18 cellular contexts compared by ENCODE assay signal in the genomic region with DNA sequence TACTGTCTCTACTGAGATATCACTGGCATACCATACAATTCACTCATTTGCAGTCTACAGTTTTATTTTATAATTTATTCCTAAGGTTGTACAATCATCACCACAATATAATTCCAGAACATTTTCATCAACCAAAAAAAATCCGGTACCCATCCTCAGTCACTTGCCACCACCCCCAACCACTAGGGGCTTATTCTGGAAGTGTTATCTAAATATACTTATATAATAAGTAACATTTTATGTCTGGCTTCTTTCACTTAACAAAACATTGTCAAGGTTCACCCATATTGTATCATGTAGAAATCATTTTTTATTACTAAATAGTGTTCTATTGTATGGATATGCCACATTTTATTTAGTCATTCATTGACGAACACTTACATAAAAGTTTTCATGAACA.
DNase-seq lines count a peak whose midpoint lies in the region; ATAC-seq and TF ChIP-seq lines count a peak whose summit lies in the region.
"Had no signal": no experiment of that assay in that cellular context is flagged by ENCODE, and none has a peak within 500 bp of the region (broad histone marks: within the 10 kb centered on the region; RNA-seq: fewer than 3 reads in every experiment).

No MANE protein-coding gene starts in this region.

- TF ChIP-seq POLR2A in esophagus muscularis mucosa (IDR thresholded peaks at IDR 0.05; ENCODE audit: low read depth), result no peak

- ATAC-seq in SK-N-SH treated with all-trans-retinoic acid at 6 μM for 48 hours, result no peak
- ATAC-seq: GM23338, HCT116 had no signal

- H3F3A ChIP-seq in SK-N-SH (replicated peaks; ENCODE audit: insufficient read depth) (no peaks in the 10 kb centered on the region), smooth muscle cell (ENCODE audit: low read depth) (no peaks in the 10 kb centered on the region)

- POLR2A ChIA-PET in SK-N-SH (lab: Yijun Ruan, JAX), result no interaction called here

- H3K9me2 ChIP-seq in SK-N-SH, result no peaks in the 10 kb centered on the region

- CTCF ChIA-PET in SK-N-SH (lab: Yijun Ruan, JAX), result no interaction called here

- H3K4me2 ChIP-seq in SK-N-SH (no peak overlapping the region), smooth muscle cell (no peak overlapping the region)
- H3K4me2 ChIP-seq: A549, GM23338 had no signal

- no peaks in the 10 kb centered on the region for H4K20me1 ChIP-seq in SK-N-SH (ENCODE audit: insufficient read depth)
- no peaks in the 10 kb centered on the region for H4K20me1 ChIP-seq in smooth muscle cell (ENCODE audit: low read depth)

- TF ChIP-seq CTCF in SK-N-SH (IDR thresholded peaks at IDR 0.05) (no peak; the same call in 1 of the 2 replicates), esophagus muscularis mucosa (IDR thresholded peaks at IDR 0.05) (no peak), smooth muscle cell (IDR thresholded peaks at IDR 0.05; ENCODE audit: borderline replicate concordance, insufficient read depth, poor library complexity, severe bottlenecking) (peak; percentile 6)

- H3K9me3 ChIP-seq in SK-N-SH, result no peaks in the 10 kb centered on the region
- no peaks in the 10 kb centered on the region for H3K9me3 ChIP-seq in esophagus muscularis mucosa
- H3K9me3 ChIP-seq in smooth muscle cell (replicated peaks; ENCODE audit: low read depth), result no peaks in the 10 kb centered on the region

- H3K4me3 ChIP-seq in SK-N-SH (ENCODE audit: low read depth in 2 of 2, low read length in 1 of 2) (no peak overlapping the region), esophagus muscularis mucosa (no peak overlapping the region), smooth muscle cell (no peak overlapping the region)
- H3K4me3 ChIP-seq: A549, GM23338 had no signal

- no peak overlapping the region for H2AFZ ChIP-seq in SK-N-SH (ENCODE audit: low read depth)
- H2AFZ ChIP-seq in smooth muscle cell (ENCODE audit: low read depth), result no peak overlapping the region
- H2AFZ ChIP-seq: GM23338 had no signal

- TF ChIP-seq RAD21 in SK-N-SH (IDR thresholded peaks at IDR 0.05; ENCODE audit: low read length), result no peak

- H3K27me3 ChIP-seq in SK-N-SH (ENCODE audit: insufficient read depth), result no peaks in the 10 kb centered on the region
- H3K27me3 ChIP-seq in esophagus muscularis mucosa, result no peaks in the 10 kb centered on the region
- no peaks in the 10 kb centered on the region for H3K27me3 ChIP-seq in smooth muscle cell (ENCODE audit: low read depth)

- DNase-seq in SK-N-SH, result no peak
- peak; percentile 50 for DNase-seq in esophagus muscularis mucosa (ENCODE audit: extremely low spot score)
- DNase-seq in smooth muscle cell (lab: John Stamatoyannopoulos, UW; ENCODE audit: unreplicated experiment), result no peak
- no peak for DNase-seq in NCI-H510A (lab: John Stamatoyannopoulos, UW)
- no peak for DNase-seq in KG1 (lab: John Stamatoyannopoulos, UW)
- DNase-seq in superior temporal gyrus (ENCODE audit: extremely low spot score), result no peak
- DNase-seq: AML-193; CD4-positive, alpha-beta memory T cell; DMS153; DMS79; GF-D8; HFFc6; IMR-90 had no signal

- TF ChIP-seq EP300 in SK-N-SH (IDR thresholded peaks at IDR 0.05; ENCODE audit: borderline replicate concordance in 1 of 2, low read depth in 1 of 2, low read length in 1 of 2) (no peak), esophagus muscularis mucosa (IDR thresholded peaks at IDR 0.05) (no peak)

- H3K79me2 ChIP-seq in SK-N-SH (ENCODE audit: insufficient read depth) (no peaks in the 10 kb centered on the region), smooth muscle cell (ENCODE audit: low read depth) (no peaks in the 10 kb centered on the region)

- intact Hi-C loops in esophagus muscularis mucosa (cut with DNase I), result no loop called here

- H3K4me1 ChIP-seq in SK-N-SH (ENCODE audit: control insufficient read depth in 1 of 2, insufficient read depth in 2 of 2, low read depth in 1 of 2, low read length in 1 of 2) (no peaks in the 10 kb centered on the region), esophagus muscularis mucosa (no peaks in the 10 kb centered on the region), smooth muscle cell (ENCODE audit: low read depth) (no peaks in the 10 kb centered on the region)
- H3K4me1 ChIP-seq: A549 had no signal

- H3K9ac ChIP-seq in SK-N-SH (no peak overlapping the region), smooth muscle cell (ENCODE audit: low read depth) (no peak overlapping the region)

- no peaks in the 10 kb centered on the region for H3K36me3 ChIP-seq in SK-N-SH (replicated peaks in 1 of 2; ENCODE audit: control insufficient read depth in 1 of 2, insufficient read depth in 2 of 2, low read length in 1 of 2)
- no peaks in the 10 kb centered on the region for H3K36me3 ChIP-seq in esophagus muscularis mucosa
- H3K36me3 ChIP-seq in smooth muscle cell (ENCODE audit: low read depth), result no peaks in the 10 kb centered on the region

- H3K27ac ChIP-seq in SK-N-SH (ENCODE audit: low read depth in 2 of 2, low read length in 1 of 2) (no peak overlapping the region), esophagus muscularis mucosa (replicated peaks in 1 of 4) (no peak overlapping the region), smooth muscle cell (ENCODE audit: low read depth) (no peak overlapping the region)
- H3K27ac ChIP-seq: 22Rv1, A549 had no signal

- 61% methylated on average over 2 of the region's 2 CpGs for WGBS in SK-N-SH (ENCODE audit: low lambda C conversion rate)
- WGBS in esophagus muscularis mucosa, result 77% methylated on average over 2 of the region's 2 CpGs
- WGBS in smooth muscle cell (ENCODE audit: low lambda C conversion rate), result 97% methylated on average over 2 of the region's 2 CpGs

TF ChIP-seq in SK-N-SH treated with all-trans-retinoic acid at 6 μM for 48 hours, 23 proteins besides CTCF, POLR2A, EP300 and RAD21:
- TF ChIP-seq PATZ1 (CRISPR knock-in tag; IDR thresholded peaks at IDR 0.05; ENCODE audit: borderline replicate concordance) (no peak), GLIS3 (CRISPR knock-in tag; IDR thresholded peaks at IDR 0.05) (no peak), ZNF8 (CRISPR knock-in tag; IDR thresholded peaks at IDR 0.05) (0 out of 2 replicates have a peak, but pooled peaks have one; percentile 29), ZFP3 (CRISPR knock-in tag; IDR thresholded peaks at IDR 0.05) (no peak)

TF ChIP-seq in SK-N-SH, 30 proteins besides CTCF, POLR2A, EP300 and RAD21:
- TF ChIP-seq SMC3 (IDR thresholded peaks at IDR 0.05; ENCODE audit: low read depth, low read length) (no peak), MXI1 (IDR thresholded peaks at IDR 0.05; ENCODE audit: low read depth, low read length) (no peak), FOXM1 (IDR thresholded peaks at IDR 0.05; ENCODE audit: low read depth) (no peak), IRF3 (IDR thresholded peaks at IDR 0.05; ENCODE audit: low read depth, low read length) (no peak), SIN3A (IDR thresholded peaks at IDR 0.05; ENCODE audit: borderline replicate concordance, low read depth, low read length) (no peak), POLR2AphosphoS5 (IDR thresholded peaks at IDR 0.05; ENCODE audit: low read depth, low read length) (no peak), TCF12 (IDR thresholded peaks at IDR 0.05) (no peak), USF2 (IDR thresholded peaks at IDR 0.05; ENCODE audit: borderline replicate concordance, low read depth, low read length) (no peak), CHD2 (IDR thresholded peaks at IDR 0.05; ENCODE audit: low read length, partially characterized antibody) (no peak), RXRA (IDR thresholded peaks at IDR 0.05; ENCODE audit: borderline replicate concordance, low read depth) (no peak)
- TF ChIP-seq, protein P1, sequence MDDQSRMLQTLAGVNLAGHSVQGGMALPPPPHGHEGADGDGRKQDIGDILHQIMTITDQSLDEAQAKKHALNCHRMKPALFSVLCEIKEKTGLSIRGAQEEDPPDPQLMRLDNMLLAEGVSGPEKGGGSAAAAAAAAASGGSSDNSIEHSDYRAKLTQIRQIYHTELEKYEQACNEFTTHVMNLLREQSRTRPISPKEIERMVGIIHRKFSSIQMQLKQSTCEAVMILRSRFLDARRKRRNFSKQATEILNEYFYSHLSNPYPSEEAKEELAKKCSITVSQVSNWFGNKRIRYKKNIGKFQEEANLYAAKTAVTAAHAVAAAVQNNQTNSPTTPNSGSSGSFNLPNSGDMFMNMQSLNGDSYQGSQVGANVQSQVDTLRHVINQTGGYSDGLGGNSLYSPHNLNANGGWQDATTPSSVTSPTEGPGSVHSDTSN (IDR thresholded peaks at IDR 0.05), result no peak
- TF ChIP-seq, protein P2, sequence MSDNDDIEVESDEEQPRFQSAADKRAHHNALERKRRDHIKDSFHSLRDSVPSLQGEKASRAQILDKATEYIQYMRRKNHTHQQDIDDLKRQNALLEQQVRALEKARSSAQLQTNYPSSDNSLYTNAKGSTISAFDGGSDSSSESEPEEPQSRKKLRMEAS (IDR thresholded peaks at IDR 0.05; ENCODE audit: low read depth), result no peak
